In genomic region chr5:87780831-87781760, GRCh38 we compare ENCODE assay signal across 8 cellular contexts.
DNase-seq lines count a peak whose midpoint lies in the region; ATAC-seq, FAIRE-seq and TF ChIP-seq lines count a peak whose summit lies in the region.

No MANE protein-coding gene starts in this region.

- DNase-seq in AML-193 (lab: John Stamatoyannopoulos, UW) (peak; percentile 79), GM19238 (ENCODE audit: insufficient read length, low spot score) (peak; percentile 4), NCI-H2227 treated with DMSO at 0.1 percent for 48 hours (lab: John Stamatoyannopoulos, UW) (peak; percentile 74), cardiac fibroblast (ENCODE audit: low read depth in 2 of 2) (peak; percentile 86 to 89)
- peak; percentile 24 to 44 for DNase-seq in stimulated activated CD4-positive, alpha-beta T cell treated with anti-CD3 and anti-CD28 coated beads, Interleukin-1b, Interleukin-23, amount 100 ng/mL, for 1 hour (ENCODE audit: low read depth in 2 of 2)

- peak; percentile 89 for FAIRE-seq in islet of Langerhans (lab: Jason Lieb, UNC)

- H3K4me3 ChIP-seq in WI38 (ENCODE audit: low read depth, low read length) (no peak overlapping the region), cardiac fibroblast (replicated peaks in 1 of 2; ENCODE audit: low read depth in 2 of 2, low read length in 2 of 2) (no peak overlapping the region)

- ATAC-seq in HG03342 (IDR thresholded peaks at IDR 0.05; ENCODE audit: unreplicated experiment), result peak; percentile 100

- TF ChIP-seq CTCF in WI38 (IDR thresholded peaks at IDR 0.05; ENCODE audit: low read depth, low read length) (peak; percentile 87), cardiac fibroblast (IDR thresholded peaks at IDR 0.05; ENCODE audit: low read depth, low read length) (peak; percentile 83)

Comparison
In these comparisons a context has a peak if more than half of its experiments do, and no peak if none do; other contexts are left out.
1. DNase-seq: peak in every context shown above with its lines; median percentile 88 in cardiac fibroblast; 79 in AML-193; 74 in NCI-H2227 treated with DMSO at 0.1 percent for 48 hours; 34 in stimulated activated CD4-positive, alpha-beta T cell treated with anti-CD3 and anti-CD28 coated beads, Interleukin-1b, Interleukin-23, amount 100 ng/mL, for 1 hour; 4 in GM19238.